In the genomic region with DNA sequence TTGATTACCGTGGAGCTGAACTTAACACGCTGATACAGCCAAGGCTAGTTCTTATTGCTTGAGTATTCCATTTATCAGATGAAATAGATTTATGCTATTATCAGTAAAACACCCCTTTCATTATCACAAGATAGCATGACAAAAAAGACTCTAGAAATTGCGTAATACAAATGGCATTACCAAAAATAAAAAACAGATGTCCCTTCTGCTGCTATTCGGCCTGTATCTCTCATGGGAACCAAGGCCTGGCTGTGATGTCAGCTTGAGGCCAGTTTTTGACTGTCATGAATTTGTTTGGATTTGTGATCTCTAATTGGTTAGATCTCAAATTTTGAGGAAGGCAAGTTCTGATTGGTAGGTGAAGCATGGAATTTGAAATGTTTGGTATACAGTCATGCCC, we compare ENCODE assay signal across 2 cellular contexts.
TF ChIP-seq lines count a peak whose summit lies in the region.

No MANE protein-coding gene starts in this region.

TF ChIP-seq in HepG2, 621 proteins besides CTCF, POLR2A, EP300 and RAD21:
- TF ChIP-seq SP4 (CRISPR knock-in tag; IDR thresholded peaks at IDR 0.05), result no peak
- peak; percentile 57; the same call in 1 of the 2 replicates for TF ChIP-seq CEBPB (IDR thresholded peaks at IDR 0.05; ENCODE audit: borderline replicate concordance, low read depth, low read length)

TF ChIP-seq in K562, 482 proteins besides CTCF, POLR2A, EP300 and RAD21:
- TF ChIP-seq CEBPB (tag; IDR thresholded peaks at IDR 0.05) (peak; percentile 50; the same call in 1 of the 2 replicates), RHOXF2B (CRISPR knock-in tag; conservative IDR thresholded peaks at IDR 0.05) (no peak), SAFB2 (IDR thresholded peaks at IDR 0.05; ENCODE audit: borderline replicate concordance, low read depth, low read length, severe bottlenecking) (no peak), NCOR1 (IDR thresholded peaks at IDR 0.05) (no peak), CEBPG (CRISPR knock-in tag; IDR thresholded peaks at IDR 0.05) (no peak), CEBPG (tag; conservative IDR thresholded peaks at IDR 0.05 in 1 of 2, IDR thresholded peaks at IDR 0.05 in 1 of 2) (peak in 1 of 2 experiments; percentile 74; a peak in 2 of 4 replicates)
